8 cellular contexts compared by ENCODE assay signal in genomic region chr11:119101759-119102423, GRCh38. TPM values are rescaled to one million over a fixed set of nuclear protein-coding genes. Genes with fewer than 3 reads are reported as not detected.
DNase-seq lines count a peak whose midpoint lies in the region; ATAC-seq, FAIRE-seq and TF ChIP-seq lines count a peak whose summit lies in the region.

TSS of gene DPAGT1 (minus strand) at chr11:119101853. CDS start at chr11:119101655, 198 bp downstream.

- TF ChIP-seq CTCF in astrocyte of the spinal cord (IDR thresholded peaks at IDR 0.05; ENCODE audit: low read depth, low read length): no peak

- in situ Hi-C loops in astrocyte of the spinal cord (cut with HindIII; ENCODE audit: low sequenced_read_pairs): no loop called here

- DNase-seq in GM18507 (ENCODE audit: extremely low spot score, insufficient read length, low read depth) (no peak), NCI-H2029 treated with DMSO at 0.1 percent for 48 hours (lab: John Stamatoyannopoulos, UW) (peak; percentile 97), T1000 (lab: John Stamatoyannopoulos, UW) (peak; percentile 66), astrocyte of the spinal cord (ENCODE audit: low read depth, low spot score) (peak; percentile 98), hippocampal formation (lab: John Stamatoyannopoulos, UW) (peak; percentile 88 to 98), renal cortical epithelial cell (ENCODE audit: low read depth) (peak; percentile 94), GM19240 (ENCODE audit: insufficient read length, low spot score) (no peak)

- ATAC-seq in HG02981 (IDR thresholded peaks at IDR 0.05; ENCODE audit: unreplicated experiment): peak; percentile 68

- peak; percentile 93 for FAIRE-seq in GM18507 (lab: Jason Lieb, UNC)

- peak within 1 kb of the TSS; percentile 82 for H3K4me3 ChIP-seq in astrocyte of the spinal cord (ENCODE audit: low read depth, low read length)

RNA-seq across cellular contexts. Expression of gene DPAGT1, which starts in this region (rescaled TPM):
- 22.1 and 42.9 TPM in 2 replicates for total RNA-seq in renal cortical epithelial cell

Comparison
In these comparisons a context has a peak if more than half of its experiments do, and no peak if none do; other contexts are left out.
1. DNase-seq: peak in NCI-H2029 treated with DMSO at 0.1 percent for 48 hours (single experiment), T1000 (single experiment), astrocyte of the spinal cord (single experiment), hippocampal formation (2 of 2) and renal cortical epithelial cell (single experiment); none in GM18507 (single experiment) and GM19240 (single experiment).